Comparison of ENCODE assay signal across 8 cellular contexts in genomic region chr13:74134226-74134776, GRCh38. TPM values are rescaled to one million over a fixed set of nuclear protein-coding genes. Genes with fewer than 3 reads are reported as not detected.
DNase-seq lines count a peak whose midpoint lies in the region; ATAC-seq and TF ChIP-seq lines count a peak whose summit lies in the region.

KLF12 (minus strand) TSS chr13:74134404.

- CTCF ChIA-PET in activated CD4-positive, alpha-beta memory T cell treated with anti-CD3 and anti-CD28 coated beads, Interleukin-2, amount 10 ng/mL, durations not matched to agents 7 days and 5 days (lab: Charles Lee): interaction anchor here (1.1 to 11.3 kb wide), 2 partner anchors 72 to 153 kb away, joined by 5 to 76 read pairs; no protein-coding TSS in a partner anchor

- WGBS in ectodermal cell, 2 experiments: 0% methylated on average over 47 to 53 of the region's 54 CpGs

- no peaks in the 10 kb centered on the region for H3K4me1 ChIP-seq in ectodermal cell (ENCODE audit: control insufficient read depth, insufficient read depth, low read length)

- no peaks in the 10 kb centered on the region for H3K27me3 Mint-ChIP-seq in activated CD4-positive, alpha-beta memory T cell treated with anti-CD3 and anti-CD28 coated beads, Interleukin-2, amount 10 ng/mL, durations not matched to agents 7 days and 5 days
- H3K27me3 Mint-ChIP-seq in memory B cell: no peaks in the 10 kb centered on the region

- ATAC-seq in GM19395 (IDR thresholded peaks at IDR 0.05; ENCODE audit: unreplicated experiment): peak; percentile 70
- ATAC-seq in HG03520 (IDR thresholded peaks at IDR 0.05; ENCODE audit: unreplicated experiment): peak; percentile 59
- peak; percentile 68 for ATAC-seq in memory B cell (ENCODE audit: low read depth)

- peaks cover 29% of the 10 kb centered on the region for H3K4me1 Mint-ChIP-seq in activated CD4-positive, alpha-beta memory T cell treated with anti-CD3 and anti-CD28 coated beads, Interleukin-2, amount 10 ng/mL, durations not matched to agents 7 days and 5 days
- peaks cover 20% of the 10 kb centered on the region for H3K4me1 Mint-ChIP-seq in memory B cell

- peak within 1 kb of the TSS; percentile 100 for H3K27ac Mint-ChIP-seq in activated CD4-positive, alpha-beta memory T cell treated with anti-CD3 and anti-CD28 coated beads, Interleukin-2, amount 10 ng/mL, durations not matched to agents 7 days and 5 days
- no peak within 1 kb of the TSS for H3K27ac Mint-ChIP-seq in memory B cell

- peak within 1 kb of the TSS; percentile 49 for H3K27ac ChIP-seq in C4-2B
- peak within 1 kb of the TSS; percentile 89 for H3K27ac ChIP-seq in ectodermal cell (ENCODE audit: insufficient read depth, low read depth, low read length, poor library complexity, severe bottlenecking)

- no peak for TF ChIP-seq CTCF in C4-2B (conservative IDR thresholded peaks at IDR 0.05)

- H3K36me3 ChIP-seq in ectodermal cell (ENCODE audit: control insufficient read depth, insufficient read depth, low read length): no peaks in the 10 kb centered on the region

- H3K4me3 Mint-ChIP-seq in activated CD4-positive, alpha-beta memory T cell treated with anti-CD3 and anti-CD28 coated beads, Interleukin-2, amount 10 ng/mL, durations not matched to agents 7 days and 5 days: peak within 1 kb of the TSS; percentile 97
- H3K4me3 Mint-ChIP-seq in memory B cell: peak within 1 kb of the TSS; percentile 89

- DNase-seq in NCI-H748 (lab: John Stamatoyannopoulos, UW; ENCODE audit: unreplicated experiment) (peak; percentile 97), memory B cell (ENCODE audit: low spot score in 2 of 2) (peak; percentile 86 to 95)
- peak; percentile 96 for DNase-seq in activated CD4-positive, alpha-beta memory T cell treated with anti-CD3 and anti-CD28 coated beads, Interleukin-2, amount 10 ng/mL, durations not matched to agents 7 days and 5 days
- DNase-seq in stimulated activated CD8-positive, alpha-beta memory T cell treated with anti-CD3 and anti-CD28 coated beads, Interleukin-12 subunit alpha, Interleukin-12 subunit beta, amount 100 ng/mL, for 24 hours (ENCODE audit: extremely low read depth): peak; percentile 71

- H3K27me3 ChIP-seq in ectodermal cell (ENCODE audit: control insufficient read depth, insufficient read depth, low read length, poor library complexity, severe bottlenecking): peaks cover 12% of the 10 kb centered on the region

- no peaks in the 10 kb centered on the region for H3K9me3 Mint-ChIP-seq in activated CD4-positive, alpha-beta memory T cell treated with anti-CD3 and anti-CD28 coated beads, Interleukin-2, amount 10 ng/mL, durations not matched to agents 7 days and 5 days
- H3K9me3 Mint-ChIP-seq in memory B cell: no peaks in the 10 kb centered on the region

- H3K9me3 ChIP-seq in ectodermal cell (ENCODE audit: control insufficient read depth, low read length): no peaks in the 10 kb centered on the region

- peaks cover 8% of the 10 kb centered on the region for H3K36me3 Mint-ChIP-seq in activated CD4-positive, alpha-beta memory T cell treated with anti-CD3 and anti-CD28 coated beads, Interleukin-2, amount 10 ng/mL, durations not matched to agents 7 days and 5 days (ENCODE audit: low read depth)
- H3K36me3 Mint-ChIP-seq in memory B cell: no peaks in the 10 kb centered on the region

- POLR2A ChIA-PET in activated CD4-positive, alpha-beta memory T cell treated with anti-CD3 and anti-CD28 coated beads, Interleukin-2, amount 10 ng/mL, durations not matched to agents 7 days and 5 days (lab: Charles Lee): interaction anchor here (0.9 to 8.1 kb wide), 19 partner anchors 10 to 416 kb away, joined by 3 to 146 read pairs (median 6); no protein-coding TSS in a partner anchor

- peak within 1 kb of the TSS; percentile 51 for H3K4me3 ChIP-seq in ectodermal cell (ENCODE audit: insufficient read depth, low read depth, low read length)

RNA-seq across cellular contexts. Expression of gene KLF12, which starts in this region (rescaled TPM):
- total RNA-seq in activated CD4-positive, alpha-beta memory T cell treated with anti-CD3 and anti-CD28 coated beads, Interleukin-2, amount 10 ng/mL, durations not matched to agents 7 days and 5 days: 10 to 100 TPM; 32.7 to 33.5 TPM
- polyA plus RNA-seq in ectodermal cell (2013, experiment 1 of 4): 5.9 TPM
- polyA plus RNA-seq in ectodermal cell (2013, experiment 2 of 4): 5.8 TPM
- 5.2 TPM for polyA plus RNA-seq in ectodermal cell (2013, experiment 3 of 4)
- polyA plus RNA-seq in ectodermal cell (2013, experiment 4 of 4): 5.7 TPM

Comparison
In these comparisons a context has a peak if more than half of its experiments do, and no peak if none do; other contexts are left out.
1. Peak in every context shown above with its lines: DNase-seq, ATAC-seq, H3K4me3 ChIP-seq and H3K27ac ChIP-seq.